Comparison of ENCODE assay signal across 1 cellular context in the genomic region with DNA sequence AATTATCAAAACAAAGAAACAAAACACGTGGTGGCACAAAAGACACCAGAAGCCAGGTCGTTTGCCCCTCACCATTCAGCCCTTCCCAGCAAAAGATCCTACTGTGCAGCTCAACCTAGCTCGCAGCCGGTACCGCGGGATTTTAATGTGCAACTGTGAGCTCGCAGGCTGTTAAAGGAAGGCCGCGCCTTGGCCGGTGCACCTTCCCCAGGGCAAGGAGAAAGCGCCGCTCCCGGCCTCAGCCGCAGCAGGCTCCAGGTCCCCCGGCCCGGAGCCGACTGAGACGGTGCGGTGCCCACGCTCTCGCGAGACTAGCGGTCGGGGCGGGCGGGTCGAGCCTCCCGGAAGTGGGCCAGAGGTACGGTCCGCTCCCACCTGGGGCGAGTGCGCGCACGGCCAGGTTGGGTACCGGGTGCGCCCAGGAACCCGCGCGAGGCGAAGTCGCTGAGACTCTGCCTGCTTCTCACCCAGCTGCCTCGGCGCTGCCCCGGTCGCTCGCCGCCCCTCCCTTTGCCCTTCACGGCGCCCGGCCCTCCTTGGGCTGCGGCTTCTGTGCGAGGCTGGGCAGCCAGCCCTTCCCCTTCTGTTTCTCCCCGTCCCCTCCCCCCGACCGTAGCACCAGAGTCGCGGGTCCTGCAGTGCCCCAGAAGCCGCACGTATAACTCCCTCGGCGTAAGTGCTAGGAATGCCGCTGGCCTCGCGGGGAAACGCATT.
TF ChIP-seq lines count a peak whose summit lies in the region.

Gene AGL, plus strand, starts transcription at position 618 of the 714 bp plus-strand sequence. CDS start 682 bp downstream, outside the sequence.

TF ChIP-seq in WTC11, 78 proteins besides CTCF, POLR2A, EP300 and RAD21 (continued from another document):
- TF ChIP-seq MLX (CRISPR knock-in tag; IDR thresholded peaks at IDR 0.05): no peak
TF ChIP-seq in WTC11: peak in this region for 29.
